ENCODE assay signal across 27 cellular contexts in genomic region chr4:1027916-1028240, GRCh38. TPM values are rescaled to one million over a fixed set of nuclear protein-coding genes. Genes with fewer than 3 reads are reported as not detected.
DNase-seq lines count a peak whose midpoint lies in the region; ATAC-seq, FAIRE-seq and TF ChIP-seq lines count a peak whose summit lies in the region.
"Had no signal": no experiment of that assay in that cellular context is flagged by ENCODE, and none has a peak within 500 bp of the region (broad histone marks: within the 10 kb centered on the region; RNA-seq: fewer than 3 reads in every experiment).

No MANE protein-coding gene starts in this region.

- H3K9ac ChIP-seq in H1 (replicated peaks in 1 of 4; ENCODE audit: extremely low read depth in 1 of 4, low read depth in 3 of 4, low read length in 3 of 4) (no peak overlapping the region), neuronal stem cell (ENCODE audit: low read depth, low read length, poor library complexity) (peak overlapping the region; percentile 38)
- H3K9ac ChIP-seq: BLaER1 treated with 17β-estradiol and CSF1 and Interleukin-3, amounts not matched to agents 10 nM and 100 nM had no signal

- H3K36me3 ChIP-seq in H1 (ENCODE audit: control insufficient read depth in 2 of 4, insufficient read depth in 4 of 4, low read length in 3 of 4) (peaks cover 0 to 9% (median 8%) of the 10 kb centered on the region in 4 experiments; a peak in 5 of 8 replicates), neuronal stem cell (replicated peaks in 1 of 2; ENCODE audit: control insufficient read depth in 2 of 2, insufficient read depth in 2 of 2, low read length in 2 of 2) (peaks cover 21 to 27% of the 10 kb centered on the region in 2 donors)

- H3K79me1 ChIP-seq in H1 (ENCODE audit: low read depth, low read length) = no peaks in the 10 kb centered on the region
- H3K79me1 ChIP-seq in neuronal stem cell (ENCODE audit: low read depth, low read length) = peaks cover 7% of the 10 kb centered on the region

- H3K14ac ChIP-seq in H1 (ENCODE audit: insufficient read length) (no peak overlapping the region), neuronal stem cell (ENCODE audit: low read length) (peak overlapping the region; percentile 63)

- H3K27ac ChIP-seq in H1 (ENCODE audit: low read depth, low read length) (no peak overlapping the region), neuronal stem cell (replicated peaks; ENCODE audit: low read length) (no peak overlapping the region)
- H3K27ac ChIP-seq: adrenal gland; BLaER1 treated with 17β-estradiol and CSF1 and Interleukin-3, amounts not matched to agents 10 nM and 100 nM; body of pancreas; esophagus muscularis mucosa; foreskin keratinocyte; thyroid gland had no signal

- H3K79me2 ChIP-seq in H1 (ENCODE audit: control insufficient read depth in 1 of 2, insufficient read depth in 2 of 2, low read length in 2 of 2) = no peaks in the 10 kb centered on the region

- no peak overlapping the region for H3K4me2 ChIP-seq in H1 (ENCODE audit: insufficient read depth in 1 of 2, low read depth in 2 of 2, low read length in 2 of 2)
- H3K4me2 ChIP-seq in neuronal stem cell (ENCODE audit: insufficient read depth, low read length, poor library complexity, severe bottlenecking) = no peak overlapping the region

- peaks cover 34% of the 10 kb centered on the region for H3K27me3 Mint-ChIP-seq in stimulated activated memory B cell treated with anti-CD40 and anti-IgM and Interleukin-4, amounts not matched to agents 10 μg/mL and 1 μg/mL and 100 μg/mL, for 72 hours
- H3K27me3 Mint-ChIP-seq: activated CD4-positive, alpha-beta memory T cell treated with anti-CD3 and anti-CD28 coated beads for 36 hours; activated naive CD4-positive, alpha-beta T cell treated with anti-CD3 and anti-CD28 coated beads, Interleukin-2, amount 10 ng/mL, durations not matched to agents 7 days and 5 days; central memory CD8-positive, alpha-beta T cell; progenitor cell of endocrine pancreas had no signal

- no peak overlapping the region for H3K56ac ChIP-seq in H1 (replicated peaks; ENCODE audit: insufficient read length, low read depth, low read length)

- H3K4me1 ChIP-seq in H1 (replicated peaks in 1 of 4; ENCODE audit: control insufficient read depth in 3 of 4, insufficient read depth in 4 of 4, low read length in 3 of 4) (peaks cover 0 to 12% (median 4%) of the 10 kb centered on the region in 4 experiments; a peak in 4 of 7 replicates), neuronal stem cell (ENCODE audit: control insufficient read depth in 2 of 2, insufficient read depth in 1 of 2, low read depth in 1 of 2, low read length in 2 of 2) (peaks cover 12 to 32% of the 10 kb centered on the region in 2 donors)
- H3K4me1 ChIP-seq: esophagus muscularis mucosa, foreskin keratinocyte had no signal

- H3K9me3 ChIP-seq in H1 (ENCODE audit: insufficient read depth in 2 of 2, low read depth in 1 of 2, low read length in 1 of 2) (no peaks in the 10 kb centered on the region), neuronal stem cell (replicated peaks in 1 of 2; ENCODE audit: control insufficient read depth in 2 of 2, insufficient read depth in 1 of 2, low read depth in 1 of 2, low read length in 2 of 2) (peaks cover 0 to 11% of the 10 kb centered on the region in 2 donors)
- H3K9me3 ChIP-seq: adrenal gland; BLaER1 treated with 17β-estradiol and CSF1 and Interleukin-3, amounts not matched to agents 10 nM and 100 nM; body of pancreas; esophagus muscularis mucosa; thyroid gland had no signal

- DNase-seq in NB4 (ENCODE audit: low read depth) (no peak), H1 (ENCODE audit: low read depth in 1 of 2, low spot score in 2 of 2) (no peak), neuronal stem cell (ENCODE audit: low spot score) (no peak)
- no peak for DNase-seq in activated CD8-positive, alpha-beta memory T cell treated with anti-CD3 and anti-CD28 coated beads for 24 hours
- DNase-seq: activated CD4-positive, alpha-beta memory T cell treated with anti-CD3 and anti-CD28 coated beads for 36 hours; activated CD4-positive, alpha-beta T cell treated with anti-CD3 and anti-CD28 coated beads for 1 hour; activated CD8-positive, alpha-beta memory T cell treated with anti-CD3 and anti-CD28 coated beads, Interleukin-2, amount 50 U/mL, for 4 hours; activated naive CD4-positive, alpha-beta T cell treated with anti-CD3 and anti-CD28 coated beads, Interleukin-2, amount 10 ng/mL, durations not matched to agents 7 days and 5 days; adrenal gland; body of pancreas; DMS153; foreskin keratinocyte; head of caudate nucleus; NCI-H146; SHP77; stimulated activated CD8-positive, alpha-beta memory T cell treated with anti-CD3 and anti-CD28 coated beads, Interleukin-4, amount 100 ng/mL, for 48 hours; thyroid gland had no signal

- TF ChIP-seq EP300 in H1 (IDR thresholded peaks at IDR 0.05; ENCODE audit: borderline replicate concordance in 1 of 2, low read depth in 2 of 2, low read length in 2 of 2) = no peak

- H2BK12ac ChIP-seq in H1 (ENCODE audit: low read depth, low read length) (no peak overlapping the region), neuronal stem cell (ENCODE audit: low read length) (no peak overlapping the region)

- no peak overlapping the region for H3K27ac Mint-ChIP-seq in stimulated activated memory B cell treated with anti-CD40 and anti-IgM and Interleukin-4, amounts not matched to agents 10 μg/mL and 1 μg/mL and 100 μg/mL, for 72 hours
- H3K27ac Mint-ChIP-seq: activated CD4-positive, alpha-beta memory T cell treated with anti-CD3 and anti-CD28 coated beads for 36 hours; activated naive CD4-positive, alpha-beta T cell treated with anti-CD3 and anti-CD28 coated beads, Interleukin-2, amount 10 ng/mL, durations not matched to agents 7 days and 5 days; activated T-helper 1 cell treated with anti-CD3 and anti-CD28 coated beads, Interleukin-12 subunit alpha, Interleukin-12 subunit beta, Interleukin-2, Interleukin-4 antibody, amounts not matched to agents 30 ng/mL and 10 ng/mL and 1 ng/mL, durations not matched to agents 14 hours and 24 hours and 36 hours; mesothelial cell of epicardium had no signal

- H3K4me3 ChIP-seq in NB4 (ENCODE audit: low read depth, low read length) (no peak overlapping the region), H1 (ENCODE audit: extremely low read depth in 1 of 4, insufficient read depth in 2 of 4, low read depth in 3 of 4, low read length in 4 of 4) (no peak overlapping the region), neuronal stem cell (ENCODE audit: low read length in 2 of 2) (no peak overlapping the region)
- H3K4me3 ChIP-seq: adrenal gland; BLaER1 treated with 17β-estradiol and CSF1 and Interleukin-3, amounts not matched to agents 10 nM and 100 nM; body of pancreas; esophagus muscularis mucosa; thyroid gland had no signal

- H3K4ac ChIP-seq in H1 (replicated peaks; ENCODE audit: insufficient read length, low read depth, low read length) (no peak overlapping the region), neuronal stem cell (ENCODE audit: low read length) (peak overlapping the region; percentile 2)

- no peaks in the 10 kb centered on the region; the same call in 1 of the 2 replicates for H3K23me2 ChIP-seq in H1 (ENCODE audit: low read depth, low read length)

- H2BK20ac ChIP-seq in H1 (ENCODE audit: low read length) = no peak overlapping the region

- H2AK5ac ChIP-seq in H1 (ENCODE audit: low read depth, low read length) (0 out of 2 replicates have a peak overlapping the region, but pooled peaks have one; percentile 24), neuronal stem cell (ENCODE audit: low read depth, low read length) (peak overlapping the region; percentile 100)

- H3K4me3 Mint-ChIP-seq in stimulated activated memory B cell treated with anti-CD40 and anti-IgM and Interleukin-4, amounts not matched to agents 10 μg/mL and 1 μg/mL and 100 μg/mL, for 72 hours = no peak overlapping the region
- H3K4me3 Mint-ChIP-seq: activated CD4-positive, alpha-beta memory T cell treated with anti-CD3 and anti-CD28 coated beads for 36 hours; activated naive CD4-positive, alpha-beta T cell treated with anti-CD3 and anti-CD28 coated beads, Interleukin-2, amount 10 ng/mL, durations not matched to agents 7 days and 5 days; activated T-helper 1 cell treated with anti-CD3 and anti-CD28 coated beads, Interleukin-12 subunit alpha, Interleukin-12 subunit beta, Interleukin-2, Interleukin-4 antibody, amounts not matched to agents 30 ng/mL and 10 ng/mL and 1 ng/mL, durations not matched to agents 14 hours and 24 hours and 36 hours; central memory CD8-positive, alpha-beta T cell; mesothelial cell of epicardium had no signal

- H4K91ac ChIP-seq in H1 (replicated peaks; ENCODE audit: insufficient read length, low read length) (no peak overlapping the region), neuronal stem cell (ENCODE audit: low read depth, low read length, poor library complexity) (no peak overlapping the region)

- H2BK120ac ChIP-seq in H1 (replicated peaks; ENCODE audit: low read depth, low read length) = no peak overlapping the region
- H2BK120ac ChIP-seq in neuronal stem cell (ENCODE audit: low read depth, low read length) = no peak overlapping the region

- POLR2A ChIA-PET in H1 (lab: Charles Lee; ENCODE audit: partially characterized antibody) = interaction anchor here (1.0 kb wide), 1 partner anchor 12 kb away, joined by 3 read pairs; no protein-coding TSS in a partner anchor

- H4K8ac ChIP-seq in H1 (ENCODE audit: extremely low read depth, insufficient read depth, low read length) = peak overlapping the region; percentile 51
- H4K8ac ChIP-seq in neuronal stem cell (ENCODE audit: low read depth, low read length) = no peak overlapping the region

- H3K18ac ChIP-seq in H1 (ENCODE audit: extremely low read depth, low read length) = no peak overlapping the region
- H3K18ac ChIP-seq in neuronal stem cell (ENCODE audit: low read length) = peak overlapping the region; percentile 5

- H2BK5ac ChIP-seq in H1 (ENCODE audit: low read depth, low read length) (no peak overlapping the region), neuronal stem cell (ENCODE audit: low read length) (peak overlapping the region; percentile 90)

- FAIRE-seq in H1 (lab: Jason Lieb, UNC) = no peak
- FAIRE-seq: GM12892, H54, keratinocyte had no signal

- TF ChIP-seq CTCF in NB4 (IDR thresholded peaks at IDR 0.05; ENCODE audit: low read depth, low read length) (no peak), H1 (IDR thresholded peaks at IDR 0.05; ENCODE audit: control extremely low read depth in 1 of 3, insufficient read depth in 1 of 3, low read depth in 1 of 3, low read length in 3 of 3) (no peak)

- H2BK15ac ChIP-seq in H1 (ENCODE audit: low read length) = no peak overlapping the region
- peak overlapping the region; percentile 58 for H2BK15ac ChIP-seq in neuronal stem cell (ENCODE audit: low read length)

- H4K20me1 ChIP-seq in H1 (replicated peaks in 1 of 2; ENCODE audit: control insufficient read depth in 1 of 2, insufficient read depth in 2 of 2, low read length in 2 of 2) = peaks cover 0 to 14% of the 10 kb centered on the region in 2 experiments

- H3K4me1 Mint-ChIP-seq in stimulated activated memory B cell treated with anti-CD40 and anti-IgM and Interleukin-4, amounts not matched to agents 10 μg/mL and 1 μg/mL and 100 μg/mL, for 72 hours = peaks cover 18% of the 10 kb centered on the region
- H3K4me1 Mint-ChIP-seq: central memory CD8-positive, alpha-beta T cell; mesothelial cell of epicardium had no signal

- H3K23ac ChIP-seq in H1 (ENCODE audit: insufficient read length) = no peak overlapping the region
- H3K23ac ChIP-seq in neuronal stem cell (ENCODE audit: low read depth, low read length, poor library complexity) = no peak overlapping the region

- H3K27me3 ChIP-seq in H1 (replicated peaks in 1 of 4; ENCODE audit: control insufficient read depth in 3 of 4, extremely low read depth in 1 of 4, insufficient read depth in 3 of 4, low read length in 3 of 4) = 0 out of 7 replicates have a peak, but pooled peaks cover 0 to 5% (median 0%) of the 10 kb centered on the region in 4 experiments
- peaks cover 0 to 5% (median 0%) of the 10 kb centered on the region in 3 experiments for H3K27me3 ChIP-seq in neuronal stem cell (ENCODE audit: control insufficient read depth in 3 of 3, insufficient read depth in 3 of 3, low read depth in 1 of 3, low read length in 3 of 3)
- H3K27me3 ChIP-seq: adrenal gland, body of pancreas, thyroid gland had no signal

- peak; percentile 19 for TF ChIP-seq POLR2A in NB4 (IDR thresholded peaks at IDR 0.05; ENCODE audit: extremely low read depth, insufficient read length)
- TF ChIP-seq POLR2A in H1 (IDR thresholded peaks at IDR 0.05; ENCODE audit: control extremely low read depth in 1 of 2, low read depth in 2 of 2, low read length in 2 of 2) = no peak

- no peak for ATAC-seq in stimulated activated memory B cell treated with anti-CD40 and anti-IgM and Interleukin-4, amounts not matched to agents 10 μg/mL and 1 μg/mL and 100 μg/mL, for 72 hours
- ATAC-seq: body of pancreas, foreskin keratinocyte had no signal

- no peak for TF ChIP-seq RAD21 in H1 (IDR thresholded peaks at IDR 0.05 in 1 of 2, conservative IDR thresholded peaks at IDR 0.05 in 1 of 2; ENCODE audit: low read depth in 2 of 2, low read length in 2 of 2)

- CTCF ChIA-PET in H1 (lab: Charles Lee; ENCODE audit: partially characterized antibody) = interaction anchor here (1.0 to 2.1 kb wide), 2 partner anchors 9 to 63 kb away, joined by 3 to 6 read pairs; no protein-coding TSS in a partner anchor

- H3K36me3 Mint-ChIP-seq in stimulated activated memory B cell treated with anti-CD40 and anti-IgM and Interleukin-4, amounts not matched to agents 10 μg/mL and 1 μg/mL and 100 μg/mL, for 72 hours = peaks cover 10% of the 10 kb centered on the region

- H4K5ac ChIP-seq in H1 (ENCODE audit: insufficient read length, low read depth, low read length) = no peak overlapping the region

- H3K9me3 Mint-ChIP-seq in stimulated activated memory B cell treated with anti-CD40 and anti-IgM and Interleukin-4, amounts not matched to agents 10 μg/mL and 1 μg/mL and 100 μg/mL, for 72 hours = no peaks in the 10 kb centered on the region
- H3K9me3 Mint-ChIP-seq: activated CD4-positive, alpha-beta memory T cell treated with anti-CD3 and anti-CD28 coated beads for 36 hours; activated T-helper 1 cell treated with anti-CD3 and anti-CD28 coated beads, Interleukin-12 subunit alpha, Interleukin-12 subunit beta, Interleukin-2, Interleukin-4 antibody, amounts not matched to agents 30 ng/mL and 10 ng/mL and 1 ng/mL, durations not matched to agents 14 hours and 24 hours and 36 hours; central memory CD8-positive, alpha-beta T cell; mesothelial cell of epicardium had no signal

- WGBS in H1 (ENCODE audit: extremely low coverage in 1 of 2, insufficient coverage in 1 of 2, insufficient read length in 1 of 2, insufficient replicate concordance in 2 of 2, low coverage in 1 of 2, low lambda C conversion rate in 2 of 2, missing lambda C conversion rate in 1 of 2), 2 experiments = 88% methylated on average over 9 of the region's 9 CpGs; no CpG with 5 or more reads in 1 of the 2 experiments
- WGBS in neuronal stem cell (ENCODE audit: extremely low coverage in 2 of 2, insufficient read length in 2 of 2, insufficient replicate concordance in 1 of 2), 2 donors = no CpG with 5 or more reads among the region's 9 CpGs

- no peak overlapping the region for H2AFZ ChIP-seq in H1 (ENCODE audit: low read length)
- H2AFZ ChIP-seq in neuronal stem cell (ENCODE audit: low read length) = no peak overlapping the region

RNA-seq across cellular contexts. Expression of gene FGFRL1, which starts 16.5 kb away (rescaled TPM):
- total RNA-seq in H1 (2021; fragmentation: NEBNext Ultra II Directional; extraction: Animal tissue kit (Norgen Biotek cat#: 25700)) = 18.8 and 18.9 TPM in 2 replicates
- polyA plus RNA-seq in H1 (2011; rRNA removed) = 34.6 and 38.9 TPM in 2 replicates
- 27.7 TPM for polyA plus RNA-seq in H1 (2011; cell fraction: cytosol; rRNA removed)
- 30.1 TPM for polyA plus RNA-seq in H1 (2011; cell fraction: nucleus; rRNA removed)
- polyA plus RNA-seq in H1 (2012, experiment 1 of 2) = 12.6 to 21.8 TPM (median 19.7 TPM) in 4 replicates
- polyA plus RNA-seq in H1 (2012, experiment 2 of 2) = 15.6 TPM
- 21.1 TPM for polyA plus RNA-seq in H1 (2013, experiment 1 of 2)
- 22.9 TPM for polyA plus RNA-seq in H1 (2013, experiment 2 of 2)
- polyA minus RNA-seq in H1 (2011; rRNA and poly(A)+ RNA removed) = 72.8 and 101 TPM in 2 replicates
- 20.7 TPM for polyA minus RNA-seq in H1 (2011; cell fraction: cytosol; rRNA and poly(A)+ RNA removed)
- 22.0 TPM for polyA minus RNA-seq in H1 (2011; cell fraction: nucleus; rRNA and poly(A)+ RNA removed)
- polyA plus RNA-seq in neuronal stem cell (2013, experiment 1 of 2) = 67.8 TPM
- 66.3 TPM for polyA plus RNA-seq in neuronal stem cell (2013, experiment 2 of 2)

RNA-seq across cellular contexts. Expression of gene SLC26A1, which starts 34.7 kb away (rescaled TPM):
- total RNA-seq in H1 (2021; fragmentation: NEBNext Ultra II Directional; extraction: Animal tissue kit (Norgen Biotek cat#: 25700)) = not detected in 2 replicates
- polyA plus RNA-seq in H1 (2011; rRNA removed) = 0.11 and 0.14 TPM in 2 replicates
- polyA plus RNA-seq in H1 (2011; cell fraction: cytosol; rRNA removed) = 0.10 TPM
- polyA plus RNA-seq in H1 (2011; cell fraction: nucleus; rRNA removed) = 0.57 TPM
- polyA plus RNA-seq in H1 (2012, experiment 1 of 2) = 0.20 to 0.67 TPM (median 0.33 TPM) in 4 replicates
- polyA plus RNA-seq in H1 (2012, experiment 2 of 2) = 0.08 TPM
- polyA plus RNA-seq in H1 (2013, experiment 1 of 2) = 0.14 TPM
- 0.06 TPM for polyA plus RNA-seq in H1 (2013, experiment 2 of 2)
- polyA minus RNA-seq in H1 (2011; rRNA and poly(A)+ RNA removed) = 0.07 and 0.09 TPM in 2 replicates
- not detected for polyA minus RNA-seq in H1 (2011; cell fraction: cytosol; rRNA and poly(A)+ RNA removed)
- 0.20 TPM for polyA minus RNA-seq in H1 (2011; cell fraction: nucleus; rRNA and poly(A)+ RNA removed)
- 0.13 TPM for polyA plus RNA-seq in neuronal stem cell (2013, experiment 1 of 2)
- 0.15 TPM for polyA plus RNA-seq in neuronal stem cell (2013, experiment 2 of 2)
- total RNA-seq: activated CD4-positive, alpha-beta memory T cell treated with anti-CD3 and anti-CD28 coated beads for 36 hours; foreskin keratinocyte had no signal
- polyA plus RNA-seq: foreskin keratinocyte, keratinocyte had no signal

RNA-seq across cellular contexts. Expression of gene IDUA, which starts 41.0 kb away (rescaled TPM):
- 4.8 and 6.5 TPM in 2 replicates for total RNA-seq in H1 (2021; fragmentation: NEBNext Ultra II Directional; extraction: Animal tissue kit (Norgen Biotek cat#: 25700))
- 2.8 and 5.8 TPM in 2 replicates for polyA plus RNA-seq in H1 (2011; rRNA removed)
- polyA plus RNA-seq in H1 (2011; cell fraction: cytosol; rRNA removed) = 3.5 TPM
- polyA plus RNA-seq in H1 (2011; cell fraction: nucleus; rRNA removed) = 30.1 TPM
- polyA plus RNA-seq in H1 (2012, experiment 1 of 2) = 1.3 to 4.4 TPM (median 2.7 TPM) in 4 replicates
- polyA plus RNA-seq in H1 (2012, experiment 2 of 2) = 1.2 TPM
- 2.0 TPM for polyA plus RNA-seq in H1 (2013, experiment 1 of 2)
- 2.1 TPM for polyA plus RNA-seq in H1 (2013, experiment 2 of 2)
- 0.93 and 1.1 TPM in 2 replicates for polyA minus RNA-seq in H1 (2011; rRNA and poly(A)+ RNA removed)
- polyA minus RNA-seq in H1 (2011; cell fraction: cytosol; rRNA and poly(A)+ RNA removed) = 2.7 TPM
- 8.1 TPM for polyA minus RNA-seq in H1 (2011; cell fraction: nucleus; rRNA and poly(A)+ RNA removed)
- polyA plus RNA-seq in neuronal stem cell (2013, experiment 1 of 2) = 6.9 TPM
- 5.7 TPM for polyA plus RNA-seq in neuronal stem cell (2013, experiment 2 of 2)

RNA-seq across cellular contexts. Expression of gene DGKQ, which starts 54.5 kb away (rescaled TPM):
- 9.3 and 9.7 TPM in 2 replicates for total RNA-seq in H1 (2021; fragmentation: NEBNext Ultra II Directional; extraction: Animal tissue kit (Norgen Biotek cat#: 25700))
- polyA plus RNA-seq in H1 (2011; rRNA removed) = 7.3 and 14.5 TPM in 2 replicates
- 11.1 TPM for polyA plus RNA-seq in H1 (2011; cell fraction: cytosol; rRNA removed)
- 97.1 TPM for polyA plus RNA-seq in H1 (2011; cell fraction: nucleus; rRNA removed)
- polyA plus RNA-seq in H1 (2012, experiment 1 of 2) = 6.3 to 10.5 TPM (median 9.8 TPM) in 4 replicates
- polyA plus RNA-seq in H1 (2012, experiment 2 of 2) = 5.8 TPM
- 5.9 TPM for polyA plus RNA-seq in H1 (2013, experiment 1 of 2)
- 5.2 TPM for polyA plus RNA-seq in H1 (2013, experiment 2 of 2)
- polyA minus RNA-seq in H1 (2011; rRNA and poly(A)+ RNA removed) = 3.4 and 6.0 TPM in 2 replicates
- polyA minus RNA-seq in H1 (2011; cell fraction: cytosol; rRNA and poly(A)+ RNA removed) = 10.1 TPM
- polyA minus RNA-seq in H1 (2011; cell fraction: nucleus; rRNA and poly(A)+ RNA removed) = 13.6 TPM
- polyA plus RNA-seq in neuronal stem cell (2013, experiment 1 of 2) = 5.4 TPM
- polyA plus RNA-seq in neuronal stem cell (2013, experiment 2 of 2) = 5.2 TPM
